ENCODE assay signal across 1 cellular context in the genomic region with DNA sequence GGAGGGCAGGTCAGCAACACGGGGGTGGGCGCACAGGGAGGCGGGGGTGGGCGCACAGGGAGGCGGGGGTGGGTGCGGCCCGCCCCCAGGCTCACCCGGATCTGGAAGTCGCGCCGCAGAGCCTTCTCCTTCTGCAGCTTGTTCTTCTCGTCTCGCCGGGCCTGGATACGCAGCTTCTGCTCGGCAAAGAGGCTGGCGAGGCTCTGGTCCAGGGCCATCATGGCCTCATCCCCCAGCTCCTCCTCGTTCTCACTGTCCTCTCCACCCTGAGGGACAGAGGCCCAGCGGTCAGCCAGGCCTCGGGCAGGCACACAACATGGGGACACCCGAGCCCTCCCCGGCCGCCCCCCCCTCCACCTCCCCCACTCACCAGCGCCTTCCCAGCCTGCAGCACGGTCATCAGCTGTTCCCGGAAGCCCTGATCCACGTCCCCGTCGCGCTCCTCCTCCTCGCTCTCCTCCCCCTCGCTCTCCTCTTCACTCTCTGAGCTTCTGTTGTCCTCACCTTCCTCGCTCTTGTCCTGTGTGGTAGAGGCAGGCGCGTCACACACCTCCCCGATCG.
TF ChIP-seq lines count a peak whose summit lies in the region.

No MANE protein-coding gene starts in this region.

TF ChIP-seq in HepG2, 621 proteins besides CTCF, POLR2A, EP300 and RAD21:
- TF ChIP-seq, protein P1, sequence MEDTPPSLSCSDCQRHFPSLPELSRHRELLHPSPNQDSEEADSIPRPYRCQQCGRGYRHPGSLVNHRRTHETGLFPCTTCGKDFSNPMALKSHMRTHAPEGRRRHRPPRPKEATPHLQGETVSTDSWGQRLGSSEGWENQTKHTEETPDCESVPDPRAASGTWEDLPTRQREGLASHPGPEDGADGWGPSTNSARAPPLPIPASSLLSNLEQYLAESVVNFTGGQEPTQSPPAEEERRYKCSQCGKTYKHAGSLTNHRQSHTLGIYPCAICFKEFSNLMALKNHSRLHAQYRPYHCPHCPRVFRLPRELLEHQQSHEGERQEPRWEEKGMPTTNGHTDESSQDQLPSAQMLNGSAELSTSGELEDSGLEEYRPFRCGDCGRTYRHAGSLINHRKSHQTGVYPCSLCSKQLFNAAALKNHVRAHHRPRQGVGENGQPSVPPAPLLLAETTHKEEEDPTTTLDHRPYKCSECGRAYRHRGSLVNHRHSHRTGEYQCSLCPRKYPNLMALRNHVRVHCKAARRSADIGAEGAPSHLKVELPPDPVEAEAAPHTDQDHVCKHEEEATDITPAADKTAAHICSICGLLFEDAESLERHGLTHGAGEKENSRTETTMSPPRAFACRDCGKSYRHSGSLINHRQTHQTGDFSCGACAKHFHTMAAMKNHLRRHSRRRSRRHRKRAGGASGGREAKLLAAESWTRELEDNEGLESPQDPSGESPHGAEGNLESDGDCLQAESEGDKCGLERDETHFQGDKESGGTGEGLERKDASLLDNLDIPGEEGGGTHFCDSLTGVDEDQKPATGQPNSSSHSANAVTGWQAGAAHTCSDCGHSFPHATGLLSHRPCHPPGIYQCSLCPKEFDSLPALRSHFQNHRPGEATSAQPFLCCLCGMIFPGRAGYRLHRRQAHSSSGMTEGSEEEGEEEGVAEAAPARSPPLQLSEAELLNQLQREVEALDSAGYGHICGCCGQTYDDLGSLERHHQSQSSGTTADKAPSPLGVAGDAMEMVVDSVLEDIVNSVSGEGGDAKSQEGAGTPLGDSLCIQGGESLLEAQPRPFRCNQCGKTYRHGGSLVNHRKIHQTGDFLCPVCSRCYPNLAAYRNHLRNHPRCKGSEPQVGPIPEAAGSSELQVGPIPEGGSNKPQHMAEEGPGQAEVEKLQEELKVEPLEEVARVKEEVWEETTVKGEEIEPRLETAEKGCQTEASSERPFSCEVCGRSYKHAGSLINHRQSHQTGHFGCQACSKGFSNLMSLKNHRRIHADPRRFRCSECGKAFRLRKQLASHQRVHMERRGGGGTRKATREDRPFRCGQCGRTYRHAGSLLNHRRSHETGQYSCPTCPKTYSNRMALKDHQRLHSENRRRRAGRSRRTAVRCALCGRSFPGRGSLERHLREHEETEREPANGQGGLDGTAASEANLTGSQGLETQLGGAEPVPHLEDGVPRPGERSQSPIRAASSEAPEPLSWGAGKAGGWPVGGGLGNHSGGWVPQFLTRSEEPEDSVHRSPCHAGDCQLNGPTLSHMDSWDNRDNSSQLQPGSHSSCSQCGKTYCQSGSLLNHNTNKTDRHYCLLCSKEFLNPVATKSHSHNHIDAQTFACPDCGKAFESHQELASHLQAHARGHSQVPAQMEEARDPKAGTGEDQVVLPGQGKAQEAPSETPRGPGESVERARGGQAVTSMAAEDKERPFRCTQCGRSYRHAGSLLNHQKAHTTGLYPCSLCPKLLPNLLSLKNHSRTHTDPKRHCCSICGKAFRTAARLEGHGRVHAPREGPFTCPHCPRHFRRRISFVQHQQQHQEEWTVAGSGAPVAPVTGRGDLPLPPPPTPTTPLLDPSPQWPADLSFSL (CRISPR knock-in tag; IDR thresholded peaks at IDR 0.05) = no peak
- no peak for TF ChIP-seq MED1 (CRISPR knock-in tag; IDR thresholded peaks at IDR 0.05)
- TF ChIP-seq ZNF251 (CRISPR knock-in tag; IDR thresholded peaks at IDR 0.05) = no peak
- TF ChIP-seq, protein P2, sequence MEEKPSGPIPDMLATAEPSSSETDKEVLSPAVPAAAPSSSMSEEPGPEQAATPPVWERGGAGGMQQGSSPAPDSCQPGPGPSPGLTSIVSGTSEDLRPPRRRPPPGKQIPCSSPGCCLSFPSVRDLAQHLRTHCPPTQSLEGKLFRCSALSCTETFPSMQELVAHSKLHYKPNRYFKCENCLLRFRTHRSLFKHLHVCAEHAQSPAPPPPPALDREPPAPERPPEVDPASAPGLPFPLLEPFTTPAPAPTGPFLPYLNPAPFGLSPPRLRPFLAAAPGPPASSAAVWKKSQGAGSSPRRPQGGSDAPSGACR (CRISPR knock-in tag; IDR thresholded peaks at IDR 0.05) = no peak
- TF ChIP-seq KDM5A (IDR thresholded peaks at IDR 0.05; ENCODE audit: borderline replicate concordance, low read length) = no peak
- TF ChIP-seq SRY (CRISPR knock-in tag; IDR thresholded peaks at IDR 0.05) = no peak
